ENCODE assay signal across 26 cellular contexts in genomic region chr5:106691701-106692100, GRCh38.
DNase-seq lines count a peak whose midpoint lies in the region; ATAC-seq, FAIRE-seq and TF ChIP-seq lines count a peak whose summit lies in the region.
"Had no signal": no experiment of that assay in that cellular context is flagged by ENCODE, and none has a peak within 500 bp of the region (broad histone marks: within the 10 kb centered on the region; RNA-seq: fewer than 3 reads in every experiment).

No MANE protein-coding gene starts in this region.

- 21% methylated on average over 2 of the region's 2 CpGs for WGBS in A549 (ENCODE audit: missing lambda C conversion rate)
- WGBS in heart left ventricle, 4 donors: 70 to 76% (median 74%) methylated on average over 2 of the region's 2 CpGs

- H3K9ac ChIP-seq in kidney (ENCODE audit: low read length in 2 of 2): no peak overlapping the region

- intact Hi-C loops in ascending aorta (cut with DNase I): no loop called here
- intact Hi-C loops in heart left ventricle (cut with DNase I): no loop called here
- intact Hi-C loops in kidney (cut with DNase I): no loop called here

- no peak for TF ChIP-seq RAD21 in A549 (conservative IDR thresholded peaks at IDR 0.05 in 1 of 2, IDR thresholded peaks at IDR 0.05 in 1 of 2)

- no peak for TF ChIP-seq POLR2A in A549 (IDR thresholded peaks at IDR 0.05; ENCODE audit: low read length)
- no peak for TF ChIP-seq POLR2A in heart left ventricle (IDR thresholded peaks at IDR 0.05)

- TF ChIP-seq CTCF in A549 (IDR thresholded peaks at IDR 0.05) (no peak), bronchial epithelial cell (IDR thresholded peaks at IDR 0.05; ENCODE audit: insufficient read depth, low read length, severe bottlenecking) (no peak), ascending aorta (IDR thresholded peaks at IDR 0.05) (no peak), heart left ventricle (IDR thresholded peaks at IDR 0.05) (no peak), kidney (IDR thresholded peaks at IDR 0.05; ENCODE audit: borderline replicate concordance, extremely low read depth, insufficient read depth) (no peak)

- ATAC-seq in A549 (no peak), heart left ventricle (no peak)
- ATAC-seq: CD8-positive, alpha-beta T cell; Right ventricle myocardium inferior had no signal

- H3K4me3 ChIP-seq in A549 (no peak overlapping the region), bronchial epithelial cell (ENCODE audit: low read depth, low read length) (no peak overlapping the region), ascending aorta (no peak overlapping the region), heart left ventricle (no peak overlapping the region), kidney (ENCODE audit: low read length in 2 of 2) (no peak overlapping the region)
- H3K4me3 ChIP-seq: SJSA1 had no signal

- H3K4me1 ChIP-seq in A549 (no peaks in the 10 kb centered on the region), ascending aorta (no peaks in the 10 kb centered on the region), heart left ventricle (no peaks in the 10 kb centered on the region), kidney (ENCODE audit: control insufficient read depth in 1 of 2, insufficient read depth in 1 of 2, low read depth in 1 of 2, low read length in 2 of 2) (no peaks in the 10 kb centered on the region)
- H3K4me1 ChIP-seq: SJSA1 had no signal

- no peak for TF ChIP-seq EP300 in A549 (IDR thresholded peaks at IDR 0.05)

- H3K9me3 ChIP-seq in A549: no peaks in the 10 kb centered on the region
- H3K9me3 ChIP-seq in ascending aorta: no peaks in the 10 kb centered on the region
- H3K9me3 ChIP-seq in heart left ventricle: no peaks in the 10 kb centered on the region
- no peaks in the 10 kb centered on the region for H3K9me3 ChIP-seq in kidney (ENCODE audit: control insufficient read depth in 1 of 2, low read length in 2 of 2)
- H3K9me3 ChIP-seq: SJSA1 had no signal

- POLR2A ChIA-PET in A549 (lab: Yijun Ruan, JAX): no interaction called here

- FAIRE-seq in A549 (lab: Jason Lieb, UNC) (peak; percentile 56), bronchial epithelial cell (lab: Jason Lieb, UNC) (no peak), kidney (lab: Jason Lieb, UNC) (no peak)
- FAIRE-seq: GM12892, HTR-8/SVneo had no signal

- CTCF ChIA-PET in A549 (lab: Yijun Ruan, JAX): no interaction called here

- H3K27ac ChIP-seq in A549 (no peak overlapping the region), ascending aorta (no peak overlapping the region), heart left ventricle (no peak overlapping the region), kidney (ENCODE audit: low read depth in 2 of 2, low read length in 2 of 2) (no peak overlapping the region)
- H3K27ac ChIP-seq: 22Rv1, SJSA1 had no signal

- H3K27me3 ChIP-seq in bronchial epithelial cell (ENCODE audit: control insufficient read depth, insufficient read depth, low read length): no peaks in the 10 kb centered on the region
- no peaks in the 10 kb centered on the region for H3K27me3 ChIP-seq in ascending aorta
- H3K27me3 ChIP-seq in heart left ventricle: no peaks in the 10 kb centered on the region
- H3K27me3 ChIP-seq: SJSA1 had no signal

- no peak for DNase-seq in A549 (ENCODE audit: low read depth in 1 of 2, low spot score in 1 of 2)
- peak; percentile 20 for DNase-seq in LHCN-M2 (ENCODE audit: low read depth)
- DNase-seq in bronchial epithelial cell (ENCODE audit: low read depth): peak; percentile 17
- peak; percentile 5 for DNase-seq in glomerular visceral epithelial cell (ENCODE audit: extremely low spot score)
- DNase-seq in ascending aorta (ENCODE audit: low spot score in 2 of 2): no peak
- no peak for DNase-seq in heart left ventricle
- no peak for DNase-seq in kidney
- no peak for DNase-seq in cerebellum (ENCODE audit: low spot score)
- DNase-seq: AML-193; C1 segment of cervical spinal cord; CD8-positive, alpha-beta T cell; DND-41; H7; HFFc6; KG1; NCI-H1105; NCI-H2029 treated with DMSO at 0.1 percent for 48 hours; NCI-H226; NCI-H510A treated with DMSO at 0.1 percent for 48 hours; NCI-H774; NK-92 treated with Interleukin-12 subunit alpha and Interleukin-12 subunit beta, amount 100 ng/mL, for 24 hours had no signal

- no peaks in the 10 kb centered on the region for H3K36me3 ChIP-seq in bronchial epithelial cell (ENCODE audit: control insufficient read depth, insufficient read depth, low read length)
- no peaks in the 10 kb centered on the region for H3K36me3 ChIP-seq in ascending aorta
- no peaks in the 10 kb centered on the region for H3K36me3 ChIP-seq in heart left ventricle
- no peaks in the 10 kb centered on the region for H3K36me3 ChIP-seq in kidney (ENCODE audit: control insufficient read depth in 1 of 2, insufficient read depth in 2 of 2, low read length in 2 of 2)
- H3K36me3 ChIP-seq: SJSA1 had no signal

- H3K4me2 ChIP-seq in A549: no peak overlapping the region

TF ChIP-seq in A549, 52 proteins besides CTCF, POLR2A, EP300 and RAD21:
- TF ChIP-seq MAFK (IDR thresholded peaks at IDR 0.05; ENCODE audit: partially characterized antibody) (no peak), RNF2 (IDR thresholded peaks at IDR 0.05; ENCODE audit: borderline replicate concordance, low read depth) (no peak)

Comparison
In these comparisons a context has a peak if more than half of its experiments do, and no peak if none do; other contexts are left out.
1. DNase-seq: peak in LHCN-M2 (single experiment), bronchial epithelial cell (single experiment) and glomerular visceral epithelial cell (single experiment); none in A549 (0 of 2), ascending aorta (0 of 2), heart left ventricle (0 of 5), kidney (single experiment) and cerebellum (single experiment).